In genomic region chr6:111423055-111423633, GRCh38 we compare ENCODE assay signal across 15 cellular contexts. TPM values are rescaled to one million over a fixed set of nuclear protein-coding genes. Genes with fewer than 3 reads are reported as not detected.
DNase-seq lines count a peak whose midpoint lies in the region; ATAC-seq, FAIRE-seq and TF ChIP-seq lines count a peak whose summit lies in the region.
"Had no signal": no experiment of that assay in that cellular context is flagged by ENCODE, and none has a peak within 500 bp of the region (broad histone marks: within the 10 kb centered on the region; RNA-seq: fewer than 3 reads in every experiment).

No MANE protein-coding gene starts in this region.

- 82 to 85% methylated on average over 2 of the region's 2 CpGs for WGBS in sigmoid colon, 2 donors
- 57 to 91% (median 77%) methylated on average over 2 of the region's 2 CpGs for WGBS in stomach, 5 donors

- TF ChIP-seq POLR2A in sigmoid colon (IDR thresholded peaks at IDR 0.05), result no peak
- no peak for TF ChIP-seq POLR2A in stomach (IDR thresholded peaks at IDR 0.05)

- H3K4me1 ChIP-seq in sigmoid colon, result peaks cover 0 to 97% (median 82%) of the 10 kb centered on the region in 4 donors
- H3K4me1 ChIP-seq in stomach, result peaks cover 7 to 63% (median 39%) of the 10 kb centered on the region in 4 donors

- H3K27me3 ChIP-seq in bronchial epithelial cell (ENCODE audit: control insufficient read depth, insufficient read depth, low read length), result no peaks in the 10 kb centered on the region
- no peaks in the 10 kb centered on the region for H3K27me3 ChIP-seq in sigmoid colon
- H3K27me3 ChIP-seq in stomach, result no peaks in the 10 kb centered on the region
- H3K27me3 ChIP-seq: upper lobe of left lung had no signal

- intact Hi-C loops in sigmoid colon (cut with DNase I), result no loop called here
- intact Hi-C loops in stomach (cut with DNase I; ENCODE audit: low total_unique reads), result no loop called here

- DNase-seq in GM19239 (ENCODE audit: insufficient read length, low spot score), result no peak
- DNase-seq in NCI-H226, result peak; percentile 55
- peak; percentile 64 for DNase-seq in bronchial epithelial cell (ENCODE audit: low read depth)
- no peak for DNase-seq in sigmoid colon
- DNase-seq in stomach, result no peak
- DNase-seq in stimulated activated CD4-positive, alpha-beta T cell treated with anti-CD3 and anti-CD28 coated beads, Interleukin-4, amount 100 ng/mL, for 1 hour, result no peak
- DNase-seq: activated CD4-positive, alpha-beta T cell treated with anti-CD3 and anti-CD28 coated beads, Interleukin-2, amount 10 ng/mL, durations not matched to agents 24 days and 14 days; activated effector memory CD4-positive, alpha-beta T cell treated with anti-CD3 and anti-CD28 coated beads, Interleukin-2, amount 50 U/mL, for 16 hours; NCI-H146; NCI-H69; upper lobe of left lung had no signal

- peak overlapping the region in 3 of 4 donors; percentile 34 to 79 (median 77) for H3K27ac ChIP-seq in sigmoid colon
- H3K27ac ChIP-seq in stomach, result no peak overlapping the region
- H3K27ac ChIP-seq: upper lobe of left lung had no signal

- TF ChIP-seq CTCF in bronchial epithelial cell (IDR thresholded peaks at IDR 0.05; ENCODE audit: insufficient read depth, low read length, severe bottlenecking) (no peak), sigmoid colon (IDR thresholded peaks at IDR 0.05) (no peak), stomach (IDR thresholded peaks at IDR 0.05) (no peak)

- peak; percentile 48 for FAIRE-seq in GM19239 (lab: Jason Lieb, UNC)
- no peak for FAIRE-seq in bronchial epithelial cell (lab: Jason Lieb, UNC)
- FAIRE-seq: H1 had no signal

- H3K9me3 ChIP-seq in sigmoid colon (no peaks in the 10 kb centered on the region), stomach (no peaks in the 10 kb centered on the region)

- no peak for ATAC-seq in GM18861 (IDR thresholded peaks at IDR 0.05; ENCODE audit: unreplicated experiment)
- ATAC-seq in GM18519 (IDR thresholded peaks at IDR 0.05; ENCODE audit: low FRiP score, unreplicated experiment), result no peak
- ATAC-seq: sciatic nerve had no signal

- TF ChIP-seq EP300 in sigmoid colon (IDR thresholded peaks at IDR 0.05) (no peak), stomach (IDR thresholded peaks at IDR 0.05) (no peak)

- H3K4me3 ChIP-seq in bronchial epithelial cell (ENCODE audit: low read depth, low read length), result no peak overlapping the region
- H3K4me3 ChIP-seq in sigmoid colon, result no peak overlapping the region
- no peak overlapping the region for H3K4me3 ChIP-seq in stomach
- H3K4me3 ChIP-seq: upper lobe of left lung had no signal

- H3K36me3 ChIP-seq in bronchial epithelial cell (ENCODE audit: control insufficient read depth, insufficient read depth, low read length) (no peaks in the 10 kb centered on the region), sigmoid colon (no peaks in the 10 kb centered on the region), stomach (no peaks in the 10 kb centered on the region)
- H3K36me3 ChIP-seq: upper lobe of left lung had no signal

RNA-seq across cellular contexts. Expression of gene REV3L, which starts 59.9 kb away (rescaled TPM):
- total RNA-seq in bronchial epithelial cell (8.4 and 11.1 TPM in 2 replicates), sigmoid colon (100 to 1,000 TPM in 1 of 4 donors, 10 to 100 TPM in 3; 72.1 to 122 (median 84.4) TPM), stomach (100 to 1,000 TPM in 3 of 5 donors, 10 to 100 TPM in 2; 11.9 to 170 (median 103) TPM)
- polyA plus RNA-seq in sigmoid colon (1 to 10 TPM; 3.0 to 9.6 (median 8.9) TPM), stomach (10 to 100 TPM in 1 of 3 donors, 1 to 10 TPM in 2; 9.0 to 14.4 (median 9.4) TPM)

Comparison
In these comparisons a context has a peak if more than half of its experiments do, and no peak if none do; other contexts are left out.
1. DNase-seq: peak in NCI-H226 (single experiment) and bronchial epithelial cell (single experiment); none in GM19239 (single experiment), sigmoid colon (single experiment), stomach (single experiment) and stimulated activated CD4-positive, alpha-beta T cell treated with anti-CD3 and anti-CD28 coated beads, Interleukin-4, amount 100 ng/mL, for 1 hour (single experiment).
2. H3K27ac ChIP-seq: peak in sigmoid colon (3 of 4); none in stomach (0 of 5).